ENCODE assay signal across 32 cellular contexts in genomic region chr6:166334878-166335277, GRCh38. TPM values are rescaled to one million over a fixed set of nuclear protein-coding genes. Genes with fewer than 3 reads are reported as not detected.
DNase-seq lines count a peak whose midpoint lies in the region; ATAC-seq, FAIRE-seq and TF ChIP-seq lines count a peak whose summit lies in the region.
"Had no signal": no experiment of that assay in that cellular context is flagged by ENCODE, and none has a peak within 500 bp of the region (broad histone marks: within the 10 kb centered on the region; RNA-seq: fewer than 3 reads in every experiment).

No MANE protein-coding gene starts in this region.

- no peak for FAIRE-seq in pancreas (lab: Jason Lieb, UNC)
- FAIRE-seq: H1 had no signal

- peak overlapping the region; percentile 99 for H3K4me2 ChIP-seq in BLaER1
- H3K4me2 ChIP-seq: neural progenitor cell, smooth muscle cell had no signal

- CTCF ChIA-PET in CD4-positive, alpha-beta memory T cell (lab: Charles Lee; ENCODE audit: partially characterized antibody), result interaction anchor here (1.2 kb wide), 1 partner anchor 21 kb away, joined by 4 read pairs; no protein-coding TSS in a partner anchor
- CTCF ChIA-PET in activated CD4-positive, alpha-beta memory T cell treated with anti-CD3 and anti-CD28 coated beads for 36 hours (lab: Charles Lee), result no interaction called here

- peak overlapping the region in 2 of 7 donors; percentile 24 to 25 for H3K27ac Mint-ChIP-seq in CD4-positive, alpha-beta memory T cell
- no peak overlapping the region for H3K27ac Mint-ChIP-seq in activated T-helper 1 cell treated with anti-CD3 and anti-CD28 coated beads, Interleukin-12 subunit alpha, Interleukin-12 subunit beta, Interleukin-2, Interleukin-4 antibody, amounts not matched to agents 30 ng/mL and 10 ng/mL and 1 ng/mL, durations not matched to agents 14 hours and 24 hours and 36 hours
- peak overlapping the region in 5 of 6 donors; percentile 12 to 84 (median 45) for H3K27ac Mint-ChIP-seq in naive B cell
- H3K27ac Mint-ChIP-seq in activated CD4-positive, alpha-beta memory T cell treated with anti-CD3 and anti-CD28 coated beads for 36 hours, result no peak overlapping the region
- H3K27ac Mint-ChIP-seq: activated naive CD4-positive, alpha-beta T cell treated with anti-CD3 and anti-CD28 coated beads, Interleukin-2, amount 10 ng/mL, durations not matched to agents 7 days and 5 days; activated T-cell treated with anti-CD3 and anti-CD28 coated beads, Interleukin-2, amount 50 U/mL, for 72 hours; neural progenitor cell had no signal

- H3K27me3 Mint-ChIP-seq in CD4-positive, alpha-beta memory T cell, result no peaks in the 10 kb centered on the region
- peaks cover 3% of the 10 kb centered on the region for H3K27me3 Mint-ChIP-seq in activated T-helper 1 cell treated with anti-CD3 and anti-CD28 coated beads, Interleukin-12 subunit alpha, Interleukin-12 subunit beta, Interleukin-2, Interleukin-4 antibody, amounts not matched to agents 30 ng/mL and 10 ng/mL and 1 ng/mL, durations not matched to agents 14 hours and 24 hours and 36 hours (ENCODE audit: insufficient read depth)
- no peaks in the 10 kb centered on the region for H3K27me3 Mint-ChIP-seq in naive B cell
- no peaks in the 10 kb centered on the region for H3K27me3 Mint-ChIP-seq in activated CD4-positive, alpha-beta memory T cell treated with anti-CD3 and anti-CD28 coated beads for 36 hours

- H3K36me3 ChIP-seq in BLaER1 (peaks cover 64% of the 10 kb centered on the region), spleen (peaks cover 0 to 71% (median 16%) of the 10 kb centered on the region in 6 donors), pancreas (no peaks in the 10 kb centered on the region), suprapubic skin (peaks cover 29% of the 10 kb centered on the region)
- no peaks in the 10 kb centered on the region for H3K36me3 ChIP-seq in CD4-positive, alpha-beta memory T cell (ENCODE audit: insufficient read depth, low read length)
- H3K36me3 ChIP-seq: neural progenitor cell, transverse colon had no signal

- no peak for ATAC-seq in naive B cell (ENCODE audit: low read depth in 2 of 2)
- no peak for ATAC-seq in pancreas
- ATAC-seq: activated T-cell treated with anti-CD3 and anti-CD28 coated beads, Interleukin-2, amount 50 U/mL, for 72 hours had no signal

- H3K27me3 ChIP-seq in BLaER1 (no peaks in the 10 kb centered on the region), spleen (replicated peaks in 1 of 7) (no peaks in the 10 kb centered on the region), pancreas (no peaks in the 10 kb centered on the region), suprapubic skin (no peaks in the 10 kb centered on the region)
- H3K27me3 ChIP-seq in CD4-positive, alpha-beta memory T cell (ENCODE audit: insufficient read depth, low read length), result no peaks in the 10 kb centered on the region
- H3K27me3 ChIP-seq: BE2C, brain microvascular endothelial cell, neural progenitor cell, stomach, transverse colon had no signal

- peak overlapping the region; percentile 71; the same call in 1 of the 2 replicates for H3K9ac ChIP-seq in BLaER1
- H3K9ac ChIP-seq: neural progenitor cell had no signal

- intact Hi-C loops in CD4-positive, alpha-beta memory T cell (cut with micrococcal nuclease), result no loop called here
- intact Hi-C loops in activated T-helper 1 cell treated with anti-CD3 and anti-CD28 coated beads, Interleukin-12 subunit alpha, Interleukin-12 subunit beta, Interleukin-2, Interleukin-4 antibody, amounts not matched to agents 30 ng/mL and 10 ng/mL and 1 ng/mL, durations not matched to agents 14 hours and 24 hours and 36 hours (cut with micrococcal nuclease), result no loop called here
- intact Hi-C loops in spleen (cut with DNase I; ENCODE audit: low total_unique reads) (no loop called here), pancreas (cut with DNase I) (no loop called here)
- intact Hi-C loops in activated CD4-positive, alpha-beta memory T cell treated with anti-CD3 and anti-CD28 coated beads for 36 hours (cut with micrococcal nuclease), result no loop called here

- no peak for TF ChIP-seq EP300 in suprapubic skin (IDR thresholded peaks at IDR 0.05)

- H3K9me3 ChIP-seq in BLaER1 (no peaks in the 10 kb centered on the region), spleen (no peaks in the 10 kb centered on the region), pancreas (no peaks in the 10 kb centered on the region), suprapubic skin (no peaks in the 10 kb centered on the region)
- no peaks in the 10 kb centered on the region for H3K9me3 ChIP-seq in CD4-positive, alpha-beta memory T cell (ENCODE audit: control insufficient read depth in 1 of 2, low read length in 2 of 2)
- H3K9me3 ChIP-seq: BE2C, stomach, transverse colon had no signal

- no peaks in the 10 kb centered on the region for H3K9me3 Mint-ChIP-seq in CD4-positive, alpha-beta memory T cell
- H3K9me3 Mint-ChIP-seq in activated T-helper 1 cell treated with anti-CD3 and anti-CD28 coated beads, Interleukin-12 subunit alpha, Interleukin-12 subunit beta, Interleukin-2, Interleukin-4 antibody, amounts not matched to agents 30 ng/mL and 10 ng/mL and 1 ng/mL, durations not matched to agents 14 hours and 24 hours and 36 hours, result no peaks in the 10 kb centered on the region
- no peaks in the 10 kb centered on the region for H3K9me3 Mint-ChIP-seq in naive B cell
- no peaks in the 10 kb centered on the region for H3K9me3 Mint-ChIP-seq in activated CD4-positive, alpha-beta memory T cell treated with anti-CD3 and anti-CD28 coated beads for 36 hours
- H3K9me3 Mint-ChIP-seq: activated naive CD4-positive, alpha-beta T cell treated with anti-CD3 and anti-CD28 coated beads, Interleukin-2, amount 10 ng/mL, durations not matched to agents 7 days and 5 days; activated T-cell treated with anti-CD3 and anti-CD28 coated beads, Interleukin-2, amount 50 U/mL, for 72 hours; neural progenitor cell had no signal

- peak overlapping the region; percentile 90 for H3K27ac ChIP-seq in BLaER1
- no peak overlapping the region for H3K27ac ChIP-seq in CD4-positive, alpha-beta memory T cell (ENCODE audit: low read depth, low read length)
- no peak overlapping the region for H3K27ac ChIP-seq in spleen
- no peak overlapping the region for H3K27ac ChIP-seq in pancreas
- H3K27ac ChIP-seq in suprapubic skin, result no peak overlapping the region
- H3K27ac ChIP-seq: brain microvascular endothelial cell, neural progenitor cell, stomach, transverse colon, WERI-Rb-1 had no signal

- POLR2A ChIA-PET in CD4-positive, alpha-beta memory T cell (lab: Charles Lee; ENCODE audit: partially characterized antibody), result no interaction called here
- POLR2A ChIA-PET in activated CD4-positive, alpha-beta memory T cell treated with anti-CD3 and anti-CD28 coated beads for 36 hours (lab: Charles Lee), result no interaction called here

- H3K4me3 Mint-ChIP-seq in CD4-positive, alpha-beta memory T cell, result peak overlapping the region in 5 of 8 donors; percentile 3 to 68 (median 17)
- peak overlapping the region; percentile 6 for H3K4me3 Mint-ChIP-seq in activated T-helper 1 cell treated with anti-CD3 and anti-CD28 coated beads, Interleukin-12 subunit alpha, Interleukin-12 subunit beta, Interleukin-2, Interleukin-4 antibody, amounts not matched to agents 30 ng/mL and 10 ng/mL and 1 ng/mL, durations not matched to agents 14 hours and 24 hours and 36 hours
- H3K4me3 Mint-ChIP-seq in naive B cell, result peak overlapping the region in 3 of 8 donors; percentile 40 to 73 (median 65)
- no peak overlapping the region for H3K4me3 Mint-ChIP-seq in activated CD4-positive, alpha-beta memory T cell treated with anti-CD3 and anti-CD28 coated beads for 36 hours
- H3K4me3 Mint-ChIP-seq: activated naive CD4-positive, alpha-beta T cell treated with anti-CD3 and anti-CD28 coated beads, Interleukin-2, amount 10 ng/mL, durations not matched to agents 7 days and 5 days; neural progenitor cell had no signal

- H4K20me1 ChIP-seq in BLaER1, result peaks cover 91% of the 10 kb centered on the region

- peaks cover 39 to 40% of the 10 kb centered on the region in 2 donors for H3K36me3 Mint-ChIP-seq in CD4-positive, alpha-beta memory T cell
- peaks cover 42% of the 10 kb centered on the region for H3K36me3 Mint-ChIP-seq in activated T-helper 1 cell treated with anti-CD3 and anti-CD28 coated beads, Interleukin-12 subunit alpha, Interleukin-12 subunit beta, Interleukin-2, Interleukin-4 antibody, amounts not matched to agents 30 ng/mL and 10 ng/mL and 1 ng/mL, durations not matched to agents 14 hours and 24 hours and 36 hours (ENCODE audit: low read depth)
- H3K36me3 Mint-ChIP-seq in naive B cell, result peaks cover 9 to 17% of the 10 kb centered on the region in 2 donors
- H3K36me3 Mint-ChIP-seq in activated CD4-positive, alpha-beta memory T cell treated with anti-CD3 and anti-CD28 coated beads for 36 hours, result peaks cover 25% of the 10 kb centered on the region

- 85 to 94% (median 90%) methylated on average over 8 of the region's 8 CpGs for WGBS in spleen, 5 donors
- WGBS in pancreas, 2 donors, result 94 to 96% methylated on average over 8 of the region's 8 CpGs
- 95% methylated on average over 8 of the region's 8 CpGs for WGBS in suprapubic skin

- peaks cover 0 to 49% (median 43%) of the 10 kb centered on the region in 4 donors for H3K4me1 Mint-ChIP-seq in CD4-positive, alpha-beta memory T cell
- H3K4me1 Mint-ChIP-seq in activated T-helper 1 cell treated with anti-CD3 and anti-CD28 coated beads, Interleukin-12 subunit alpha, Interleukin-12 subunit beta, Interleukin-2, Interleukin-4 antibody, amounts not matched to agents 30 ng/mL and 10 ng/mL and 1 ng/mL, durations not matched to agents 14 hours and 24 hours and 36 hours (ENCODE audit: low read depth), result peaks cover 33% of the 10 kb centered on the region
- H3K4me1 Mint-ChIP-seq in naive B cell, result peaks cover 0 to 53% (median 32%) of the 10 kb centered on the region in 3 donors
- peaks cover 57% of the 10 kb centered on the region for H3K4me1 Mint-ChIP-seq in activated CD4-positive, alpha-beta memory T cell treated with anti-CD3 and anti-CD28 coated beads for 36 hours (ENCODE audit: low read depth)

- H3K4me1 ChIP-seq in BLaER1, result peaks cover 90% of the 10 kb centered on the region
- peaks cover 85% of the 10 kb centered on the region for H3K4me1 ChIP-seq in CD4-positive, alpha-beta memory T cell (ENCODE audit: insufficient read depth, low read length)
- peaks cover 48 to 100% (median 82%) of the 10 kb centered on the region in 6 donors for H3K4me1 ChIP-seq in spleen
- H3K4me1 ChIP-seq in pancreas, result peaks cover 7 to 13% (median 7%) of the 10 kb centered on the region in 3 donors
- peaks cover 6% of the 10 kb centered on the region for H3K4me1 ChIP-seq in suprapubic skin
- H3K4me1 ChIP-seq: BE2C had no signal

- H3K4me3 ChIP-seq in BLaER1 (no peak overlapping the region), spleen (no peak overlapping the region), pancreas (no peak overlapping the region), suprapubic skin (no peak overlapping the region)
- no peak overlapping the region for H3K4me3 ChIP-seq in CD4-positive, alpha-beta memory T cell (ENCODE audit: low read length in 2 of 2)
- H3K4me3 ChIP-seq: neural progenitor cell, smooth muscle cell, stomach, transverse colon had no signal

- DNase-seq in CD4-positive, alpha-beta memory T cell, result no peak
- no peak for DNase-seq in activated T-helper 1 cell treated with anti-CD3 and anti-CD28 coated beads, Interleukin-12 subunit alpha, Interleukin-12 subunit beta, Interleukin-2, Interleukin-4 antibody, amounts not matched to agents 30 ng/mL and 10 ng/mL and 1 ng/mL, durations not matched to agents 14 hours and 24 hours and 36 hours (ENCODE audit: low spot score)
- no peak for DNase-seq in naive B cell
- DNase-seq in spleen, result no peak
- no peak for DNase-seq in activated CD4-positive, alpha-beta memory T cell treated with anti-CD3 and anti-CD28 coated beads for 36 hours
- no peak for DNase-seq in pancreas
- no peak for DNase-seq in suprapubic skin (ENCODE audit: low spot score in 2 of 2)
- DNase-seq: ACHN; activated CD4-positive, alpha-beta T cell treated with anti-CD3 and anti-CD28 coated beads, Interleukin-2, amount 50 U/mL, for 1 hour; activated naive CD4-positive, alpha-beta T cell treated with anti-CD3 and anti-CD28 coated beads, Interleukin-2, amount 10 ng/mL, durations not matched to agents 7 days and 5 days; activated T-cell treated with anti-CD3 and anti-CD28 coated beads, Interleukin-2, amount 50 U/mL, for 72 hours; amygdala; BE2C; brain microvascular endothelial cell; Calu3; DMS79 treated with DMSO at 0.1 percent for 48 hours; hippocampal formation; NCI-H1092; NCI-H1694; stimulated activated CD4-positive, alpha-beta T cell treated with anti-CD3 and anti-CD28 coated beads, Interleukin-1b, Interleukin-23, amount 100 ng/mL, for 48 hours; stomach; T1000; transverse colon; WERI-Rb-1 had no signal

- TF ChIP-seq POLR2A in spleen (IDR thresholded peaks at IDR 0.05), result no peak
- TF ChIP-seq POLR2A in suprapubic skin (IDR thresholded peaks at IDR 0.05), result no peak

- no peak for TF ChIP-seq CTCF in spleen (IDR thresholded peaks at IDR 0.05 in 8 of 11, conservative IDR thresholded peaks at IDR 0.05 in 3 of 11)
- TF ChIP-seq CTCF in pancreas (IDR thresholded peaks at IDR 0.05), result no peak
- no peak for TF ChIP-seq CTCF in suprapubic skin (IDR thresholded peaks at IDR 0.05)

RNA-seq across cellular contexts. Expression of gene SFT2D1, which starts 7.5 kb away (rescaled TPM):
- 10 to 100 TPM; 37.5 to 40.3 TPM for total RNA-seq in CD4-positive, alpha-beta memory T cell
- polyA plus RNA-seq in CD4-positive, alpha-beta memory T cell, result 10 to 100 TPM; 37.3 to 70.3 TPM
- 57.6 and 63.3 TPM in 2 replicates for total RNA-seq in activated T-helper 1 cell treated with anti-CD3 and anti-CD28 coated beads, Interleukin-12 subunit alpha, Interleukin-12 subunit beta, Interleukin-2, Interleukin-4 antibody, amounts not matched to agents 30 ng/mL and 10 ng/mL and 1 ng/mL, durations not matched to agents 14 hours and 24 hours and 36 hours
- polyA plus RNA-seq in naive B cell (ENCODE audit: low read depth in 6 of 6) (100 to 1,000 TPM in 5 of 6 donors, 10 to 100 TPM in 1; 95.5 to 172 (median 109) TPM), spleen (10 to 100 TPM; 58.8 to 71.0 (median 69.7) TPM), pancreas (10 to 100 TPM; 29.5 to 38.9 TPM)
- total RNA-seq in spleen (10 to 100 TPM; 46.0 to 66.4 (median 51.9) TPM), pancreas (10 to 100 TPM; 14.5 to 31.8 (median 22.6) TPM), suprapubic skin (10 to 100 TPM; 26.0 to 55.0 (median 33.2) TPM)
- 10 to 100 TPM; 57.2 to 59.5 TPM for total RNA-seq in activated CD4-positive, alpha-beta memory T cell treated with anti-CD3 and anti-CD28 coated beads for 36 hours

RNA-seq across cellular contexts. Expression of gene PRR18, which starts 26.7 kb away (rescaled TPM):
- not detected for total RNA-seq in CD4-positive, alpha-beta memory T cell
- polyA plus RNA-seq in CD4-positive, alpha-beta memory T cell, result not detected
- not detected in 2 replicates for total RNA-seq in activated T-helper 1 cell treated with anti-CD3 and anti-CD28 coated beads, Interleukin-12 subunit alpha, Interleukin-12 subunit beta, Interleukin-2, Interleukin-4 antibody, amounts not matched to agents 30 ng/mL and 10 ng/mL and 1 ng/mL, durations not matched to agents 14 hours and 24 hours and 36 hours
- not detected for polyA plus RNA-seq in naive B cell (ENCODE audit: low read depth in 6 of 6)
- total RNA-seq in spleen, result under 1 TPM in 2 of 7 donors, not detected in 5; 0.28 to 0.30 TPM
- under 1 TPM in 2 of 3 donors, not detected in 1; 0.03 to 0.08 TPM for polyA plus RNA-seq in spleen
- total RNA-seq in activated CD4-positive, alpha-beta memory T cell treated with anti-CD3 and anti-CD28 coated beads for 36 hours, result under 1 TPM in 1 of 2 experiments, not detected in 1; 0.17 TPM
- total RNA-seq in pancreas, result under 1 TPM; 0.06 to 0.61 (median 0.38) TPM
- polyA plus RNA-seq in pancreas, result under 1 TPM; 0.23 to 0.40 TPM
- total RNA-seq in suprapubic skin, result not detected
- total RNA-seq: HT-29, lung microvascular endothelial cell, mucosa of gallbladder, RPMI7951, smooth muscle cell, transverse colon had no signal
- polyA plus RNA-seq: smooth muscle cell, stomach had no signal

RNA-seq across cellular contexts. Expression of gene MPC1, which starts 47.9 kb away (rescaled TPM):
- 10 to 100 TPM; 33.1 to 34.7 TPM for total RNA-seq in CD4-positive, alpha-beta memory T cell
- 10 to 100 TPM; 57.2 to 85.0 TPM for polyA plus RNA-seq in CD4-positive, alpha-beta memory T cell
- total RNA-seq in activated T-helper 1 cell treated with anti-CD3 and anti-CD28 coated beads, Interleukin-12 subunit alpha, Interleukin-12 subunit beta, Interleukin-2, Interleukin-4 antibody, amounts not matched to agents 30 ng/mL and 10 ng/mL and 1 ng/mL, durations not matched to agents 14 hours and 24 hours and 36 hours, result 17.3 and 19.1 TPM in 2 replicates
- polyA plus RNA-seq in naive B cell (ENCODE audit: low read depth in 6 of 6) (10 to 100 TPM; 30.2 to 61.0 (median 52.6) TPM), spleen (10 to 100 TPM; 49.5 to 58.6 (median 52.4) TPM), pancreas (10 to 100 TPM; 42.6 to 56.3 TPM)
- total RNA-seq in spleen (10 to 100 TPM; 29.1 to 56.8 (median 34.5) TPM), pancreas (10 to 100 TPM; 17.0 to 33.0 (median 24.0) TPM), suprapubic skin (10 to 100 TPM; 31.9 to 54.0 (median 42.5) TPM)
- total RNA-seq in activated CD4-positive, alpha-beta memory T cell treated with anti-CD3 and anti-CD28 coated beads for 36 hours, result 10 to 100 TPM; 22.5 to 22.9 TPM

Comparison
In these comparisons a context has a peak if more than half of its experiments do, and no peak if none do; other contexts are left out.
1. H3K27ac Mint-ChIP-seq: peak in naive B cell (5 of 6); none in activated T-helper 1 cell treated with anti-CD3 and anti-CD28 coated beads, Interleukin-12 subunit alpha, Interleukin-12 subunit beta, Interleukin-2, Interleukin-4 antibody, amounts not matched to agents 30 ng/mL and 10 ng/mL and 1 ng/mL, durations not matched to agents 14 hours and 24 hours and 36 hours (single experiment) and activated CD4-positive, alpha-beta memory T cell treated with anti-CD3 and anti-CD28 coated beads for 36 hours (single experiment).